Comparison of ENCODE assay signal across 16 cellular contexts in genomic region chr2:142803158-142803557, GRCh38.
A peak's percentile ranks its signal among the peaks of the same experiment; 100 is the strongest.
DNase-seq lines count a peak whose midpoint lies in the region; ATAC-seq and TF ChIP-seq lines count a peak whose summit lies in the region.
"Had no signal": no experiment of that assay in that cellular context is flagged by ENCODE, and none has a peak within 500 bp of the region (broad histone marks: within the 10 kb centered on the region; RNA-seq: fewer than 3 reads in every experiment).

No MANE protein-coding gene starts in this region.

- no peak overlapping the region for H4K8ac ChIP-seq in IMR-90 (ENCODE audit: low read depth in 2 of 2, low read length in 2 of 2)

- TF ChIP-seq CTCF in IMR-90 (conservative IDR thresholded peaks at IDR 0.05; ENCODE audit: low read depth, low read length): no peak
- no peak for TF ChIP-seq CTCF in PC-3 (conservative IDR thresholded peaks at IDR 0.05; ENCODE audit: low read depth, low read length)
- TF ChIP-seq CTCF in fibroblast of mammary gland (conservative IDR thresholded peaks at IDR 0.05; ENCODE audit: control insufficient read depth, insufficient read depth, low read depth, low read length): no peak

- no peaks in the 10 kb centered on the region for H3F3A ChIP-seq in PC-3 (ENCODE audit: low read length, unreplicated experiment)

- no peak overlapping the region for H2AK5ac ChIP-seq in IMR-90 (ENCODE audit: low read depth, low read length)

- no peak overlapping the region for H3K18ac ChIP-seq in IMR-90 (ENCODE audit: low read depth, low read length)

- no peak overlapping the region for H3K4me2 ChIP-seq in IMR-90 (ENCODE audit: low read depth, low read length)
- H3K4me2 ChIP-seq in PC-3 (ENCODE audit: low read length): no peak overlapping the region
- H3K4me2 ChIP-seq: GM23338 had no signal

- no peaks in the 10 kb centered on the region for H3K4me1 ChIP-seq in IMR-90 (ENCODE audit: control insufficient read depth, insufficient read depth, low read length)
- peaks cover 20% of the 10 kb centered on the region for H3K4me1 ChIP-seq in PC-3 (ENCODE audit: insufficient read depth, low read length)
- H3K4me1 ChIP-seq: BE2C had no signal

- DNase-seq in IMR-90 (peak; percentile 18), PC-3 (peak; percentile 37), fibroblast of mammary gland (ENCODE audit: low read depth) (peak; percentile 16), mucosa of gallbladder (ENCODE audit: low spot score) (no peak), NCI-H774 (lab: John Stamatoyannopoulos, UW) (no peak)
- DNase-seq: ACHN; BE2C; C1 segment of cervical spinal cord; CD4-positive, CD25-positive, alpha-beta regulatory T cell; CD8-positive, alpha-beta memory T cell; COR-L47; GDM1; HCEC 1CT had no signal

- H3K56ac ChIP-seq in IMR-90 (ENCODE audit: extremely low read depth, insufficient read depth, low read length): no peak overlapping the region

- H3K27me3 ChIP-seq in IMR-90 (ENCODE audit: control insufficient read depth, insufficient read depth, low read length) (no peaks in the 10 kb centered on the region), PC-3 (ENCODE audit: low read length) (no peaks in the 10 kb centered on the region)
- H3K27me3 ChIP-seq: BE2C had no signal

- intact Hi-C loops in IMR-90 (cut with micrococcal nuclease): no loop called here
- intact Hi-C loops in PC-3 (cut with micrococcal nuclease): no loop called here

- in situ Hi-C loops in IMR-90 (cut with MboI; ENCODE audit: low sequenced_read_pairs): no loop called here

- no peak overlapping the region for H3K14ac ChIP-seq in IMR-90 (replicated peaks; ENCODE audit: low read depth, low read length)

- no peak overlapping the region for H2AFZ ChIP-seq in IMR-90 (replicated peaks; ENCODE audit: low read length, poor library complexity)
- H2AFZ ChIP-seq in PC-3 (ENCODE audit: low read length): no peak overlapping the region
- H2AFZ ChIP-seq: GM23338 had no signal

- no peak overlapping the region for H2BK5ac ChIP-seq in IMR-90 (ENCODE audit: low read depth, low read length, poor library complexity, severe bottlenecking)

- no TSS peak for BruUV-seq in IMR-90 (replicated peaks; lab: Mats Ljungman, UMichigan)
- BruUV-seq in PC-3 (replicated peaks; lab: Mats Ljungman, UMichigan): no TSS peak

- no peak overlapping the region for H3K27ac ChIP-seq in IMR-90 (ENCODE audit: insufficient read depth, low read length)
- peak overlapping the region; percentile 34 for H3K27ac ChIP-seq in PC-3 (ENCODE audit: low read length)

- H2AK9ac ChIP-seq in IMR-90 (replicated peaks; ENCODE audit: low read depth, low read length, poor library complexity): no peak overlapping the region

- no peak overlapping the region for H3K4ac ChIP-seq in IMR-90 (ENCODE audit: low read depth, low read length)

- H4K91ac ChIP-seq in IMR-90 (ENCODE audit: insufficient read depth, low read depth, low read length): no peak overlapping the region

- no peak overlapping the region for H3K23ac ChIP-seq in IMR-90 (ENCODE audit: low read depth, low read length)

- no peaks in the 10 kb centered on the region for H3K79me1 ChIP-seq in IMR-90 (ENCODE audit: low read depth in 1 of 2, low read length in 2 of 2)

- POLR2A ChIA-PET in IMR-90 (lab: Charles Lee; ENCODE audit: unreplicated experiment) (no interaction called here), PC-3 (lab: Charles Lee; ENCODE audit: unreplicated experiment) (no interaction called here)

- CTCF ChIA-PET in IMR-90 (lab: Yijun Ruan, JAX): no interaction called here
- CTCF ChIA-PET in PC-3 (lab: Charles Lee): no interaction called here

- no peak overlapping the region for H2BK20ac ChIP-seq in IMR-90 (ENCODE audit: low read depth, low read length)

- no peak for TF ChIP-seq POLR2A in IMR-90 (IDR thresholded peaks at IDR 0.05; ENCODE audit: low read depth, low read length)

- no peak overlapping the region for H3K4me3 ChIP-seq in IMR-90 (ENCODE audit: insufficient read depth, low read depth, low read length)
- H3K4me3 ChIP-seq in PC-3 (ENCODE audit: low read length): no peak overlapping the region
- no peak overlapping the region for H3K4me3 ChIP-seq in fibroblast of mammary gland (ENCODE audit: control insufficient read depth, low read depth, low read length)
- H3K4me3 ChIP-seq: GM23338 had no signal

- H4K20me1 ChIP-seq in IMR-90 (ENCODE audit: insufficient read depth, low read length) (no peaks in the 10 kb centered on the region), PC-3 (ENCODE audit: low read length) (no peaks in the 10 kb centered on the region)

- no peaks in the 10 kb centered on the region for H3K9me2 ChIP-seq in PC-3 (replicated peaks; ENCODE audit: low read length)

- H3K9me3 ChIP-seq in IMR-90 (ENCODE audit: control insufficient read depth, insufficient read depth, low read length) (no peaks in the 10 kb centered on the region), PC-3 (ENCODE audit: low read length) (no peaks in the 10 kb centered on the region)
- H3K9me3 ChIP-seq: BE2C had no signal

- H2BK15ac ChIP-seq in IMR-90 (ENCODE audit: low read depth, low read length): no peak overlapping the region

- H3K79me2 ChIP-seq in PC-3 (ENCODE audit: low read length): no peaks in the 10 kb centered on the region

- no peak overlapping the region for H2BK120ac ChIP-seq in IMR-90 (ENCODE audit: low read depth, low read length)

- H3K9me1 ChIP-seq in IMR-90 (ENCODE audit: insufficient read depth, low read length): no peaks in the 10 kb centered on the region

- H4K5ac ChIP-seq in IMR-90 (ENCODE audit: low read depth, low read length): no peak overlapping the region

- ATAC-seq in IMR-90 (ENCODE audit: low read depth): no peak
- ATAC-seq in PC-3: peak; percentile 73
- ATAC-seq in GM19035 (IDR thresholded peaks at IDR 0.05; ENCODE audit: unreplicated experiment): no peak
- ATAC-seq: GM23338, HepG2 had no signal

- TF ChIP-seq RAD21 in IMR-90 (IDR thresholded peaks at IDR 0.05; ENCODE audit: low read length): no peak

- no peak overlapping the region for H3K9ac ChIP-seq in IMR-90 (ENCODE audit: low read depth, low read length)
- no peak overlapping the region for H3K9ac ChIP-seq in PC-3 (ENCODE audit: low read length)

- dilution Hi-C loops in IMR-90 (cut with HindIII; ENCODE audit: low sequenced_read_pairs, unreplicated experiment): no loop called here

- no peaks in the 10 kb centered on the region for H3K36me3 ChIP-seq in IMR-90 (ENCODE audit: control insufficient read depth, insufficient read depth, low read length)
- H3K36me3 ChIP-seq in PC-3 (ENCODE audit: low read depth, low read length): no peaks in the 10 kb centered on the region
- H3K36me3 ChIP-seq: BE2C had no signal

TF ChIP-seq in IMR-90, 13 proteins besides CTCF, POLR2A, EP300 and RAD21:
- TF ChIP-seq USF2 (IDR thresholded peaks at IDR 0.05; ENCODE audit: low read depth, low read length) (no peak), RFX5 (IDR thresholded peaks at IDR 0.05; ENCODE audit: low read depth, low read length) (no peak), SMC3 (IDR thresholded peaks at IDR 0.05; ENCODE audit: low read depth, low read length) (no peak), MAZ (IDR thresholded peaks at IDR 0.05; ENCODE audit: borderline replicate concordance, low read depth, low read length) (no peak), NFE2L2 (IDR thresholded peaks at IDR 0.05; ENCODE audit: low read depth, low read length) (no peak), MAFK (IDR thresholded peaks at IDR 0.05; ENCODE audit: low read depth, low read length) (no peak), BHLHE40 (IDR thresholded peaks at IDR 0.05; ENCODE audit: low read depth, low read length) (no peak), RCOR1 (IDR thresholded peaks at IDR 0.05; ENCODE audit: insufficient replicate concordance, low read length) (no peak), MXI1 (IDR thresholded peaks at IDR 0.05; ENCODE audit: borderline replicate concordance, low read depth, low read length) (no peak), FOS (IDR thresholded peaks at IDR 0.05; ENCODE audit: low read depth, low read length) (no peak), ELK1 (IDR thresholded peaks at IDR 0.05; ENCODE audit: borderline replicate concordance, low read depth, low read length) (no peak), CEBPB (IDR thresholded peaks at IDR 0.05; ENCODE audit: low read depth, low read length) (no peak), CHD1 (IDR thresholded peaks at IDR 0.05; ENCODE audit: low read depth, low read length) (no peak)

Comparison
In these comparisons a context has a peak if more than half of its experiments do, and no peak if none do; other contexts are left out.
1. DNase-seq: peak in IMR-90 (single experiment), PC-3 (single experiment) and fibroblast of mammary gland (single experiment); none in mucosa of gallbladder (single experiment) and NCI-H774 (single experiment).